8 cellular contexts compared by ENCODE assay signal in the genomic region with DNA sequence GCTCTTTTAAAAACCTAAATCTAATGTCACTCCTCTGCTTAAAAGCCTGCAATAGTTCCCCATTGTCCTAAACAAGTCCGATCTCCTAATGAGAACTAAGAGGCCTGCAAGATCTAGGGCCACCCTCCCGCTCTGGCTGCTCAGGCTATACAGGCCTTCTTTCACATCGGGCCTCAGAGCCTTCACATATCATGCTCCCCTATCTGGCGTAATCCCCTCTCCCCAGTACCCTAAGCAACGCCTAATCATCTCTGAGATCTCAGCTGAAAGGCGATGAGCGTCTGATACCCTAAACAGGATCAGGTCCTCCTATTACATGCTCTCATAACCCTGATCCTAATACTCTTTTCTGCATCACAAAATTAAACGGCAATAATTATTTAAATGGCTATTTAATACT. TPM values are rescaled to one million over a fixed set of nuclear protein-coding genes. Genes with fewer than 3 reads are reported as not detected.
DNase-seq lines count a peak whose midpoint lies in the region; ATAC-seq and TF ChIP-seq lines count a peak whose summit lies in the region.

No MANE protein-coding gene starts in this region.

- H3K4me3 Mint-ChIP-seq in activated CD4-positive, alpha-beta T cell treated with anti-CD3 and anti-CD28 coated beads for 36 hours, result peak overlapping the region; percentile 86
- peak overlapping the region; percentile 96 for H3K4me3 Mint-ChIP-seq in activated T-helper 1 cell treated with anti-CD3 and anti-CD28 coated beads, Interleukin-12 subunit alpha, Interleukin-12 subunit beta, Interleukin-2, Interleukin-4 antibody, amounts not matched to agents 30 ng/mL and 10 ng/mL and 1 ng/mL, durations not matched to agents 14 hours and 24 hours and 36 hours

- H3K4me3 ChIP-seq in iPS-18c (ENCODE audit: insufficient read depth, low read depth, low read length), result peak overlapping the region; percentile 73; the same call in 1 of the 2 replicates
- peak overlapping the region; percentile 93 to 99 (median 94) for H3K4me3 ChIP-seq in subcutaneous abdominal adipose tissue (ENCODE audit: low read depth in 1 of 5, low read length in 5 of 5)

- no peaks in the 10 kb centered on the region for H3K9me3 Mint-ChIP-seq in activated CD4-positive, alpha-beta T cell treated with anti-CD3 and anti-CD28 coated beads for 36 hours (ENCODE audit: low read depth)
- H3K9me3 Mint-ChIP-seq in activated T-helper 1 cell treated with anti-CD3 and anti-CD28 coated beads, Interleukin-12 subunit alpha, Interleukin-12 subunit beta, Interleukin-2, Interleukin-4 antibody, amounts not matched to agents 30 ng/mL and 10 ng/mL and 1 ng/mL, durations not matched to agents 14 hours and 24 hours and 36 hours, result no peaks in the 10 kb centered on the region

- POLR2A ChIA-PET in activated CD4-positive, alpha-beta T cell treated with anti-CD3 and anti-CD28 coated beads for 36 hours (lab: Charles Lee), result no interaction called here

- no peaks in the 10 kb centered on the region for H3K36me3 Mint-ChIP-seq in activated CD4-positive, alpha-beta T cell treated with anti-CD3 and anti-CD28 coated beads for 36 hours (ENCODE audit: low read depth)
- peaks cover 8% of the 10 kb centered on the region for H3K36me3 Mint-ChIP-seq in activated T-helper 1 cell treated with anti-CD3 and anti-CD28 coated beads, Interleukin-12 subunit alpha, Interleukin-12 subunit beta, Interleukin-2, Interleukin-4 antibody, amounts not matched to agents 30 ng/mL and 10 ng/mL and 1 ng/mL, durations not matched to agents 14 hours and 24 hours and 36 hours (ENCODE audit: low read depth)

- no peak for ATAC-seq in activated CD4-positive, alpha-beta T cell treated with anti-CD3 and anti-CD28 coated beads for 36 hours

- peaks cover 0 to 83% (median 80%) of the 10 kb centered on the region in 5 donors for H3K4me1 ChIP-seq in subcutaneous abdominal adipose tissue (ENCODE audit: control insufficient read depth in 5 of 5, insufficient read depth in 5 of 5, low read length in 5 of 5)

- CTCF ChIA-PET in activated CD4-positive, alpha-beta T cell treated with anti-CD3 and anti-CD28 coated beads for 36 hours (lab: Charles Lee), result no interaction called here

- peaks cover 75% of the 10 kb centered on the region for H3K4me1 Mint-ChIP-seq in activated CD4-positive, alpha-beta T cell treated with anti-CD3 and anti-CD28 coated beads for 36 hours
- H3K4me1 Mint-ChIP-seq in activated T-helper 1 cell treated with anti-CD3 and anti-CD28 coated beads, Interleukin-12 subunit alpha, Interleukin-12 subunit beta, Interleukin-2, Interleukin-4 antibody, amounts not matched to agents 30 ng/mL and 10 ng/mL and 1 ng/mL, durations not matched to agents 14 hours and 24 hours and 36 hours (ENCODE audit: low read depth), result peaks cover 60% of the 10 kb centered on the region

- no peaks in the 10 kb centered on the region for H3K27me3 Mint-ChIP-seq in activated CD4-positive, alpha-beta T cell treated with anti-CD3 and anti-CD28 coated beads for 36 hours
- no peaks in the 10 kb centered on the region for H3K27me3 Mint-ChIP-seq in activated T-helper 1 cell treated with anti-CD3 and anti-CD28 coated beads, Interleukin-12 subunit alpha, Interleukin-12 subunit beta, Interleukin-2, Interleukin-4 antibody, amounts not matched to agents 30 ng/mL and 10 ng/mL and 1 ng/mL, durations not matched to agents 14 hours and 24 hours and 36 hours (ENCODE audit: insufficient read depth)

- intact Hi-C loops in activated CD4-positive, alpha-beta T cell treated with anti-CD3 and anti-CD28 coated beads for 36 hours (cut with DNase I, micrococcal nuclease), result loop anchor here (5.0 to 10.0 kb wide), 4 partner anchors 33 to 660 kb away; a partner anchor contains a TSS
- intact Hi-C loops in activated T-helper 1 cell treated with anti-CD3 and anti-CD28 coated beads, Interleukin-12 subunit alpha, Interleukin-12 subunit beta, Interleukin-2, Interleukin-4 antibody, amounts not matched to agents 30 ng/mL and 10 ng/mL and 1 ng/mL, durations not matched to agents 14 hours and 24 hours and 36 hours (cut with micrococcal nuclease), result loop anchor here (5.0 kb wide), 2 partner anchors 297 to 313 kb away; a partner anchor contains a TSS

- peak overlapping the region; percentile 63 to 100 (median 93) for H3K9ac ChIP-seq in subcutaneous abdominal adipose tissue (ENCODE audit: low read length in 5 of 5)

- H3K9me3 ChIP-seq in iPS-18c (ENCODE audit: control insufficient read depth, insufficient read depth, low read length), result no peaks in the 10 kb centered on the region
- H3K9me3 ChIP-seq in subcutaneous abdominal adipose tissue (ENCODE audit: control insufficient read depth in 5 of 5, low read length in 5 of 5), result no peaks in the 10 kb centered on the region

- H3K27me3 ChIP-seq in subcutaneous abdominal adipose tissue (ENCODE audit: control insufficient read depth in 5 of 5, insufficient read depth in 4 of 5, low read length in 5 of 5), result no peaks in the 10 kb centered on the region

- peak overlapping the region; percentile 98 for H3K27ac ChIP-seq in subcutaneous abdominal adipose tissue (ENCODE audit: low read depth, low read length)

- no peak for DNase-seq in activated CD4-positive, alpha-beta T cell treated with anti-CD3 and anti-CD28 coated beads for 36 hours
- no peak for DNase-seq in activated CD4-positive, alpha-beta T cell treated with anti-CD3 and anti-CD28 coated beads for 48 hours
- no peak for DNase-seq in activated T-helper 1 cell treated with anti-CD3 and anti-CD28 coated beads, Interleukin-12 subunit alpha, Interleukin-12 subunit beta, Interleukin-2, Interleukin-4 antibody, amounts not matched to agents 30 ng/mL and 10 ng/mL and 1 ng/mL, durations not matched to agents 14 hours and 24 hours and 36 hours (ENCODE audit: low spot score)
- DNase-seq in GM20000 (ENCODE audit: low spot score) (no peak), NCI-H1694 treated with DMSO at 0.1 percent for 48 hours (lab: John Stamatoyannopoulos, UW) (no peak), kidney glomerular epithelial cell (lab: John Stamatoyannopoulos, UW) (no peak)

- TF ChIP-seq CTCF in GM20000 (IDR thresholded peaks at IDR 0.05; ENCODE audit: extremely low read depth, missing control alignments), result no peak

- H3K27ac Mint-ChIP-seq in activated CD4-positive, alpha-beta T cell treated with anti-CD3 and anti-CD28 coated beads for 36 hours, result peak overlapping the region; percentile 14
- no peak overlapping the region for H3K27ac Mint-ChIP-seq in activated T-helper 1 cell treated with anti-CD3 and anti-CD28 coated beads, Interleukin-12 subunit alpha, Interleukin-12 subunit beta, Interleukin-2, Interleukin-4 antibody, amounts not matched to agents 30 ng/mL and 10 ng/mL and 1 ng/mL, durations not matched to agents 14 hours and 24 hours and 36 hours

- no peaks in the 10 kb centered on the region for H3K36me3 ChIP-seq in subcutaneous abdominal adipose tissue (ENCODE audit: control insufficient read depth in 5 of 5, insufficient read depth in 5 of 5, low read length in 5 of 5)

RNA-seq across cellular contexts. Expression of a gene that starts 1.8 kb away (rescaled TPM):
- 10 to 100 TPM in 1 of 2 experiments, 1 to 10 TPM in 1; 8.1 to 11.8 TPM for total RNA-seq in activated CD4-positive, alpha-beta T cell treated with anti-CD3 and anti-CD28 coated beads for 36 hours
- total RNA-seq in activated T-helper 1 cell treated with anti-CD3 and anti-CD28 coated beads, Interleukin-12 subunit alpha, Interleukin-12 subunit beta, Interleukin-2, Interleukin-4 antibody, amounts not matched to agents 30 ng/mL and 10 ng/mL and 1 ng/mL, durations not matched to agents 14 hours and 24 hours and 36 hours, result 15.7 and 24.1 TPM in 2 replicates
